8 cellular contexts compared by ENCODE assay signal in genomic region chr13:49443327-49443688, GRCh38. TPM values are rescaled to one million over a fixed set of nuclear protein-coding genes. Genes with fewer than 3 reads are reported as not detected.
DNase-seq lines count a peak whose midpoint lies in the region; ATAC-seq and TF ChIP-seq lines count a peak whose summit lies in the region.

No MANE protein-coding gene starts in this region.

- H3K18ac ChIP-seq in neuronal stem cell (ENCODE audit: low read length) = no peak overlapping the region

- no peak for DNase-seq in CD4-positive, alpha-beta memory T cell
- DNase-seq in HK-2 (ENCODE audit: unreplicated experiment) = peak; percentile 13
- no peak for DNase-seq in T-helper 2 cell treated with Interferon-gamma antibody and Interleukin-4, amounts not matched to agents 5 μg/mL and 100 μg/mL, for 36 hours (ENCODE audit: low spot score)
- DNase-seq in fibroblast of the aortic adventitia (ENCODE audit: low read depth) = peak; percentile 43
- DNase-seq in neuronal stem cell (ENCODE audit: low spot score) = peak; percentile 40
- DNase-seq in retina = no peak
- no peak for DNase-seq in effector CD4-positive, alpha-beta T cell

- H3K36me3 ChIP-seq in CD4-positive, alpha-beta memory T cell (ENCODE audit: insufficient read depth, low read length) = no peaks in the 10 kb centered on the region
- H3K36me3 ChIP-seq in neuronal stem cell (replicated peaks in 1 of 2; ENCODE audit: control insufficient read depth in 2 of 2, insufficient read depth in 2 of 2, low read length in 2 of 2) = peaks cover 0 to 8% of the 10 kb centered on the region in 2 donors

- ATAC-seq in GM21528 (IDR thresholded peaks at IDR 0.05; ENCODE audit: low FRiP score, unreplicated experiment) = no peak

- WGBS in neuronal stem cell (ENCODE audit: extremely low coverage in 2 of 2, insufficient read length in 2 of 2, insufficient replicate concordance in 1 of 2), 2 donors = no CpG with 5 or more reads among the region's 9 CpGs

- no peaks in the 10 kb centered on the region for H3K79me1 ChIP-seq in neuronal stem cell (ENCODE audit: low read depth, low read length)

- intact Hi-C loops in CD4-positive, alpha-beta memory T cell (cut with micrococcal nuclease) = loop anchor here (2.0 to 10.0 kb wide), 5 partner anchors 163 to 1409 kb away; partner anchors contain the start of genes CYSLTR2, MED4 and NUDT15

- H3K9me3 Mint-ChIP-seq in CD4-positive, alpha-beta memory T cell = no peaks in the 10 kb centered on the region
- H3K9me3 Mint-ChIP-seq in T-helper 2 cell treated with Interferon-gamma antibody and Interleukin-4, amounts not matched to agents 5 μg/mL and 100 μg/mL, for 36 hours = no peaks in the 10 kb centered on the region

- peak overlapping the region; percentile 69 for H2BK5ac ChIP-seq in neuronal stem cell (ENCODE audit: low read length)

- POLR2A ChIA-PET in CD4-positive, alpha-beta memory T cell (lab: Charles Lee; ENCODE audit: partially characterized antibody) = interaction anchor here (0.9 to 5.2 kb wide), 34 partner anchors 8 to 1450 kb away, joined by 3 to 138 read pairs (median 8); partner anchors contain the start of genes CDADC1, EBPL, FNDC3A and KPNA3

- no peak overlapping the region for H3K4ac ChIP-seq in neuronal stem cell (ENCODE audit: low read length)

- peak overlapping the region; percentile 81 for H2AFZ ChIP-seq in neuronal stem cell (ENCODE audit: low read length)

- peaks cover 0 to 6% of the 10 kb centered on the region in 2 donors for H3K36me3 Mint-ChIP-seq in CD4-positive, alpha-beta memory T cell
- H3K36me3 Mint-ChIP-seq in T-helper 2 cell treated with Interferon-gamma antibody and Interleukin-4, amounts not matched to agents 5 μg/mL and 100 μg/mL, for 36 hours (ENCODE audit: low read depth) = peaks cover 16% of the 10 kb centered on the region

- peak overlapping the region; percentile 66 for H3K4me2 ChIP-seq in neuronal stem cell (ENCODE audit: insufficient read depth, low read length, poor library complexity, severe bottlenecking)

- CTCF ChIA-PET in CD4-positive, alpha-beta memory T cell (lab: Charles Lee; ENCODE audit: partially characterized antibody) = interaction anchor here (0.9 to 4.1 kb wide), 7 partner anchors 18 to 203 kb away, joined by 3 to 22 read pairs (median 3); partner anchors contain the start of gene PHF11

- peak overlapping the region; percentile 59 for H3K27ac ChIP-seq in CD4-positive, alpha-beta memory T cell (ENCODE audit: low read depth, low read length)
- peak overlapping the region; percentile 75 for H3K27ac ChIP-seq in neuronal stem cell (replicated peaks; ENCODE audit: low read length)

- no peak overlapping the region for H2BK15ac ChIP-seq in neuronal stem cell (ENCODE audit: low read length)

- H2BK12ac ChIP-seq in neuronal stem cell (ENCODE audit: low read length) = no peak overlapping the region

- no peak for TF ChIP-seq CTCF in fibroblast of the aortic adventitia (IDR thresholded peaks at IDR 0.05; ENCODE audit: insufficient read depth, low read length)

- H3K9me3 ChIP-seq in CD4-positive, alpha-beta memory T cell (ENCODE audit: control insufficient read depth in 1 of 2, low read length in 2 of 2) = no peaks in the 10 kb centered on the region
- no peaks in the 10 kb centered on the region for H3K9me3 ChIP-seq in neuronal stem cell (replicated peaks in 1 of 2; ENCODE audit: control insufficient read depth in 2 of 2, insufficient read depth in 1 of 2, low read depth in 1 of 2, low read length in 2 of 2)

- no peak overlapping the region for H3K14ac ChIP-seq in neuronal stem cell (ENCODE audit: low read length)

- no peak overlapping the region for H3K9ac ChIP-seq in neuronal stem cell (ENCODE audit: low read depth, low read length, poor library complexity)

- no peak overlapping the region for H4K8ac ChIP-seq in neuronal stem cell (ENCODE audit: low read depth, low read length)

- no peaks in the 10 kb centered on the region for H3K27me3 ChIP-seq in CD4-positive, alpha-beta memory T cell (ENCODE audit: insufficient read depth, low read length)
- no peaks in the 10 kb centered on the region for H3K27me3 ChIP-seq in neuronal stem cell (ENCODE audit: control insufficient read depth in 3 of 3, insufficient read depth in 3 of 3, low read depth in 1 of 3, low read length in 3 of 3)

- H2BK120ac ChIP-seq in neuronal stem cell (ENCODE audit: low read depth, low read length) = no peak overlapping the region

- peak overlapping the region; percentile 93 to 99 (median 99) for H3K27ac Mint-ChIP-seq in CD4-positive, alpha-beta memory T cell
- peak overlapping the region; percentile 99 for H3K27ac Mint-ChIP-seq in T-helper 2 cell treated with Interferon-gamma antibody and Interleukin-4, amounts not matched to agents 5 μg/mL and 100 μg/mL, for 36 hours

- peaks cover 26 to 52% (median 36%) of the 10 kb centered on the region in 4 donors for H3K4me1 Mint-ChIP-seq in CD4-positive, alpha-beta memory T cell
- H3K4me1 Mint-ChIP-seq in T-helper 2 cell treated with Interferon-gamma antibody and Interleukin-4, amounts not matched to agents 5 μg/mL and 100 μg/mL, for 36 hours (ENCODE audit: low read depth) = peaks cover 30% of the 10 kb centered on the region

- H3K27me3 Mint-ChIP-seq in CD4-positive, alpha-beta memory T cell = no peaks in the 10 kb centered on the region
- H3K27me3 Mint-ChIP-seq in T-helper 2 cell treated with Interferon-gamma antibody and Interleukin-4, amounts not matched to agents 5 μg/mL and 100 μg/mL, for 36 hours (ENCODE audit: low read depth) = no peaks in the 10 kb centered on the region

- no peak overlapping the region for H3K23ac ChIP-seq in neuronal stem cell (ENCODE audit: low read depth, low read length, poor library complexity)

- H4K91ac ChIP-seq in neuronal stem cell (ENCODE audit: low read depth, low read length, poor library complexity) = no peak overlapping the region

- H3K4me3 ChIP-seq in CD4-positive, alpha-beta memory T cell (ENCODE audit: low read length in 2 of 2) = peak overlapping the region; percentile 50 to 66
- peak overlapping the region; percentile 97 for H3K4me3 ChIP-seq in fibroblast of the aortic adventitia (ENCODE audit: low read depth, low read length)
- H3K4me3 ChIP-seq in neuronal stem cell (ENCODE audit: low read length in 2 of 2) = peak overlapping the region; percentile 74 to 85

- no peak overlapping the region for H2AK5ac ChIP-seq in neuronal stem cell (ENCODE audit: low read depth, low read length)

- peaks cover 44% of the 10 kb centered on the region for H3K4me1 ChIP-seq in CD4-positive, alpha-beta memory T cell (ENCODE audit: insufficient read depth, low read length)
- H3K4me1 ChIP-seq in neuronal stem cell (ENCODE audit: control insufficient read depth in 2 of 2, insufficient read depth in 1 of 2, low read depth in 1 of 2, low read length in 2 of 2) = peaks cover 0 to 2% of the 10 kb centered on the region in 2 donors

- peak overlapping the region; percentile 92 to 98 (median 96) for H3K4me3 Mint-ChIP-seq in CD4-positive, alpha-beta memory T cell
- peak overlapping the region; percentile 93 for H3K4me3 Mint-ChIP-seq in T-helper 2 cell treated with Interferon-gamma antibody and Interleukin-4, amounts not matched to agents 5 μg/mL and 100 μg/mL, for 36 hours

RNA-seq across cellular contexts. Expression of gene CAB39L, which starts 0.6 kb away (rescaled TPM):
- total RNA-seq in CD4-positive, alpha-beta memory T cell = 1 to 10 TPM; 5.7 to 7.7 TPM
- 1 to 10 TPM; 4.1 to 6.5 TPM for polyA plus RNA-seq in CD4-positive, alpha-beta memory T cell
- total RNA-seq in fibroblast of the aortic adventitia (ENCODE audit: low replicate concordance) = 19.9 and 23.3 TPM in 2 replicates
- polyA plus RNA-seq in neuronal stem cell (2013, experiment 1 of 2) = 13.7 TPM
- polyA plus RNA-seq in neuronal stem cell (2013, experiment 2 of 2) = 13.9 TPM

RNA-seq across cellular contexts. Expression of gene SETDB2, which starts 0.8 kb away (rescaled TPM):
- total RNA-seq in CD4-positive, alpha-beta memory T cell = 10 to 100 TPM; 27.6 to 28.2 TPM
- 10 to 100 TPM; 11.0 to 15.5 TPM for polyA plus RNA-seq in CD4-positive, alpha-beta memory T cell
- 6.1 and 11.0 TPM in 2 replicates for total RNA-seq in fibroblast of the aortic adventitia (ENCODE audit: low replicate concordance)
- polyA plus RNA-seq in neuronal stem cell (2013, experiment 1 of 2) = 4.1 TPM
- 4.3 TPM for polyA plus RNA-seq in neuronal stem cell (2013, experiment 2 of 2)

RNA-seq across cellular contexts. Expression of gene PHF11, which starts 52.4 kb away (rescaled TPM):
- total RNA-seq in CD4-positive, alpha-beta memory T cell = 100 to 1,000 TPM; 138 to 139 TPM
- 10 to 100 TPM; 90.4 to 97.3 TPM for polyA plus RNA-seq in CD4-positive, alpha-beta memory T cell
- total RNA-seq in fibroblast of the aortic adventitia (ENCODE audit: low replicate concordance) = 13.3 and 33.7 TPM in 2 replicates
- 4.6 TPM for polyA plus RNA-seq in neuronal stem cell (2013, experiment 1 of 2)
- 4.8 TPM for polyA plus RNA-seq in neuronal stem cell (2013, experiment 2 of 2)

Comparison
In these comparisons a context has a peak if more than half of its experiments do, and no peak if none do; other contexts are left out.
1. DNase-seq: peak in HK-2 (single experiment), fibroblast of the aortic adventitia (single experiment) and neuronal stem cell (single experiment); none in CD4-positive, alpha-beta memory T cell (0 of 5), T-helper 2 cell treated with Interferon-gamma antibody and Interleukin-4, amounts not matched to agents 5 μg/mL and 100 μg/mL, for 36 hours (single experiment), retina (single experiment) and effector CD4-positive, alpha-beta T cell (single experiment).
2. Peak in every context shown above with its lines, with median percentiles within 50 percentile points of each other: H3K4me3 ChIP-seq.